ENCODE assay signal across 16 cellular contexts in genomic region chr3:43695863-43696262, GRCh38. TPM values are rescaled to one million over a fixed set of nuclear protein-coding genes. Genes with fewer than 3 reads are reported as not detected.
A peak's percentile ranks its signal among the peaks of the same experiment; 100 is the strongest.
DNase-seq lines count a peak whose midpoint lies in the region; ATAC-seq and TF ChIP-seq lines count a peak whose summit lies in the region.
"Had no signal": no experiment of that assay in that cellular context is flagged by ENCODE, and none has a peak within 500 bp of the region (broad histone marks: within the 10 kb centered on the region; RNA-seq: fewer than 3 reads in every experiment).

No MANE protein-coding gene starts in this region.

- intact Hi-C loops in CD14-positive monocyte (cut with micrococcal nuclease) (loop anchor here in 1 of 2 donors (10.0 kb wide), 1 partner anchor 411 kb away; the partner anchor contains the start of gene SNRK), lower lobe of right lung (cut with DNase I) (no loop called here)

- no peaks in the 10 kb centered on the region for H3K9me3 ChIP-seq in lower lobe of right lung
- H3K9me3 ChIP-seq in SJCRH30 (replicated peaks), result no peaks in the 10 kb centered on the region
- H3K9me3 ChIP-seq: suprapubic skin had no signal

- in situ Hi-C loops in brain microvascular endothelial cell (cut with HindIII; ENCODE audit: low pct_ligation_motif_present, low sequenced_read_pairs), result no loop called here

- H3K4me3 Mint-ChIP-seq in CD14-positive monocyte, result no peak overlapping the region
- no peak overlapping the region for H3K4me3 Mint-ChIP-seq in type B pancreatic cell
- H3K4me3 Mint-ChIP-seq: activated CD4-positive, alpha-beta T cell treated with anti-CD3 and anti-CD28 coated beads, Interleukin-2, amount 10 ng/mL, durations not matched to agents 24 days and 14 days; activated naive CD4-positive, alpha-beta T cell treated with anti-CD3 and anti-CD28 coated beads for 36 hours; CD4-positive, alpha-beta T cell; stimulated activated naive B cell treated with anti-CD40 and anti-IgM and Interleukin-4, amounts not matched to agents 10 μg/mL and 1 μg/mL and 100 μg/mL, for 72 hours had no signal

- H3K36me3 ChIP-seq in brain microvascular endothelial cell (replicated peaks) (no peaks in the 10 kb centered on the region), lower lobe of right lung (peaks cover 8% of the 10 kb centered on the region), SJCRH30 (no peaks in the 10 kb centered on the region)
- H3K36me3 ChIP-seq: suprapubic skin had no signal

- H3K36me3 Mint-ChIP-seq in CD14-positive monocyte (peaks cover 22 to 24% of the 10 kb centered on the region in 2 donors), type B pancreatic cell (peaks cover 6% of the 10 kb centered on the region)

- H3K27me3 Mint-ChIP-seq in CD14-positive monocyte (ENCODE audit: low read depth in 3 of 3) (no peaks in the 10 kb centered on the region), type B pancreatic cell (no peaks in the 10 kb centered on the region)
- H3K27me3 Mint-ChIP-seq: activated CD4-positive, alpha-beta T cell treated with anti-CD3 and anti-CD28 coated beads, Interleukin-2, amount 10 ng/mL, durations not matched to agents 24 days and 14 days; CD4-positive, alpha-beta T cell; stimulated activated naive B cell treated with anti-CD40 and anti-IgM and Interleukin-4, amounts not matched to agents 10 μg/mL and 1 μg/mL and 100 μg/mL, for 72 hours had no signal

- H3K4me1 Mint-ChIP-seq in CD14-positive monocyte, result peaks cover 57% of the 10 kb centered on the region
- H3K4me1 Mint-ChIP-seq in type B pancreatic cell (ENCODE audit: unreplicated experiment), result peaks cover 21% of the 10 kb centered on the region

- ATAC-seq in lower lobe of right lung, result no peak
- ATAC-seq in HG02885 (IDR thresholded peaks at IDR 0.05; ENCODE audit: poor library complexity, unreplicated experiment), result no peak
- ATAC-seq: stimulated activated naive B cell treated with anti-CD40 and anti-IgM and Interleukin-4, amounts not matched to agents 10 μg/mL and 1 μg/mL and 100 μg/mL, for 72 hours had no signal

- DNase-seq in CD14-positive monocyte (ENCODE audit: low spot score), result no peak
- no peak for DNase-seq in HL-60 (ENCODE audit: low read depth in 1 of 2, low spot score in 1 of 2)
- DNase-seq in brain microvascular endothelial cell, result no peak
- DNase-seq in lower lobe of right lung, result no peak
- no peak for DNase-seq in type B pancreatic cell (ENCODE audit: extremely low spot score, unreplicated experiment)
- no peak for DNase-seq in activated CD8-positive, alpha-beta memory T cell treated with anti-CD3 and anti-CD28 coated beads, Interleukin-2, amount 50 U/mL, for 48 hours
- no peak for DNase-seq in SJCRH30
- DNase-seq: activated CD4-positive, alpha-beta T cell treated with anti-CD3 and anti-CD28 coated beads, Interleukin-2, amount 10 ng/mL, durations not matched to agents 24 days and 14 days; activated naive CD4-positive, alpha-beta T cell treated with anti-CD3 and anti-CD28 coated beads for 36 hours; CD4-positive, alpha-beta T cell; head of caudate nucleus; KG1; stimulated activated CD4-positive, alpha-beta T cell treated with anti-CD3 and anti-CD28 coated beads, Interleukin-4, amount 100 ng/mL, for 24 hours; stimulated activated naive B cell treated with anti-CD40 and anti-IgM and Interleukin-4, amounts not matched to agents 10 μg/mL and 1 μg/mL and 100 μg/mL, for 72 hours had no signal

- H3K27ac Mint-ChIP-seq in CD14-positive monocyte, result peak overlapping the region; percentile 81 to 92 (median 89)
- H3K27ac Mint-ChIP-seq in type B pancreatic cell, result no peak overlapping the region
- H3K27ac Mint-ChIP-seq: activated CD4-positive, alpha-beta T cell treated with anti-CD3 and anti-CD28 coated beads, Interleukin-2, amount 10 ng/mL, durations not matched to agents 24 days and 14 days; activated naive CD4-positive, alpha-beta T cell treated with anti-CD3 and anti-CD28 coated beads for 36 hours; CD4-positive, alpha-beta T cell; stimulated activated naive B cell treated with anti-CD40 and anti-IgM and Interleukin-4, amounts not matched to agents 10 μg/mL and 1 μg/mL and 100 μg/mL, for 72 hours had no signal

- no peaks in the 10 kb centered on the region for H3K9me3 Mint-ChIP-seq in CD14-positive monocyte
- H3K9me3 Mint-ChIP-seq in type B pancreatic cell, result no peaks in the 10 kb centered on the region
- H3K9me3 Mint-ChIP-seq: activated CD4-positive, alpha-beta T cell treated with anti-CD3 and anti-CD28 coated beads, Interleukin-2, amount 10 ng/mL, durations not matched to agents 24 days and 14 days; activated naive CD4-positive, alpha-beta T cell treated with anti-CD3 and anti-CD28 coated beads for 36 hours; CD4-positive, alpha-beta T cell; stimulated activated naive B cell treated with anti-CD40 and anti-IgM and Interleukin-4, amounts not matched to agents 10 μg/mL and 1 μg/mL and 100 μg/mL, for 72 hours had no signal

- H3K4me3 ChIP-seq in HL-60 (replicated peaks; ENCODE audit: insufficient read depth, low read length) (no peak overlapping the region), brain microvascular endothelial cell (ENCODE audit: low read depth, low read length) (no peak overlapping the region), lower lobe of right lung (no peak overlapping the region), SJCRH30 (no peak overlapping the region)
- H3K4me3 ChIP-seq: suprapubic skin had no signal

- H3K27ac ChIP-seq in HL-60 (replicated peaks) (peak overlapping the region; percentile 9), brain microvascular endothelial cell (peak overlapping the region; percentile 29), lower lobe of right lung (peak overlapping the region; percentile 55), SJCRH30 (no peak overlapping the region)
- H3K27ac ChIP-seq: suprapubic skin had no signal

- H3K27me3 ChIP-seq in HL-60 (ENCODE audit: insufficient read depth, poor library complexity, severe bottlenecking) (no peaks in the 10 kb centered on the region), brain microvascular endothelial cell (replicated peaks) (no peaks in the 10 kb centered on the region), lower lobe of right lung (ENCODE audit: low read depth) (no peaks in the 10 kb centered on the region), SJCRH30 (no peaks in the 10 kb centered on the region)
- H3K27me3 ChIP-seq: suprapubic skin had no signal

- TF ChIP-seq CTCF in CD14-positive monocyte (IDR thresholded peaks at IDR 0.05) (no peak), HL-60 (IDR thresholded peaks at IDR 0.05; ENCODE audit: insufficient read depth, low read length) (no peak), brain microvascular endothelial cell (IDR thresholded peaks at IDR 0.05; ENCODE audit: low read depth, low read length, missing control alignments) (no peak), lower lobe of right lung (IDR thresholded peaks at IDR 0.05) (no peak), type B pancreatic cell (conservative IDR thresholded peaks at IDR 0.05) (no peak)

- peaks cover 52% of the 10 kb centered on the region for H3K4me1 ChIP-seq in lower lobe of right lung
- no peaks in the 10 kb centered on the region for H3K4me1 ChIP-seq in SJCRH30

RNA-seq across cellular contexts. Expression of gene ABHD5, which starts 5.1 kb away (rescaled TPM):
- 10 to 100 TPM; 32.9 to 34.5 TPM for polyA plus RNA-seq in CD14-positive monocyte
- total RNA-seq in lower lobe of right lung, result 59.2 TPM
- total RNA-seq in type B pancreatic cell (ENCODE audit: low replicate concordance), result 13.2 and 21.7 TPM in 2 replicates
- total RNA-seq in SJCRH30 (2014; rRNA removed; shearing (Covaris generic)), result 7.9 and 11.2 TPM in 2 replicates
